Comparison of ENCODE assay signal across 8 cellular contexts in genomic region chr3:134197681-134198261, GRCh38. TPM values are rescaled to one million over a fixed set of nuclear protein-coding genes. Genes with fewer than 3 reads are reported as not detected.
DNase-seq lines count a peak whose midpoint lies in the region; ATAC-seq and TF ChIP-seq lines count a peak whose summit lies in the region.

No MANE protein-coding gene starts in this region.

- 8 to 11% methylated on average over 2 of the region's 2 CpGs for WGBS in body of pancreas, 2 donors

- POLR2A ChIA-PET in AG04449 (lab: Yijun Ruan, JAX), result no interaction called here

- ATAC-seq in HG03342 (IDR thresholded peaks at IDR 0.05; ENCODE audit: unreplicated experiment) (peak; percentile 79), body of pancreas (peak; percentile 71), GM21423 (IDR thresholded peaks at IDR 0.05; ENCODE audit: unreplicated experiment) (no peak)

- H3K4me1 ChIP-seq in body of pancreas, result no peaks in the 10 kb centered on the region

- no peak overlapping the region for H3K4me3 ChIP-seq in AG04449 (ENCODE audit: low read depth, low read length)
- H3K4me3 ChIP-seq in GM12865 (ENCODE audit: low read depth, low read length), result no peak overlapping the region
- no peak overlapping the region for H3K4me3 ChIP-seq in body of pancreas

- intact Hi-C loops in body of pancreas (cut with DNase I), result no loop called here

- CTCF ChIA-PET in AG04449 (lab: Yijun Ruan, JAX), result interaction anchor here (0.6 to 11.6 kb wide), 27 partner anchors 8 to 443 kb away, joined by 3 to 284 read pairs (median 4); partner anchors contain the start of gene RYK

- H3K36me3 ChIP-seq in body of pancreas (replicated peaks in 1 of 2; ENCODE audit: insufficient read depth in 1 of 2, low read depth in 2 of 2), result peaks cover 4 to 13% of the 10 kb centered on the region in 2 donors

- H3K27me3 ChIP-seq in body of pancreas, result no peaks in the 10 kb centered on the region

- TF ChIP-seq POLR2A in body of pancreas (IDR thresholded peaks at IDR 0.05), result no peak

- TF ChIP-seq CTCF in AG04449 (IDR thresholded peaks at IDR 0.05; ENCODE audit: insufficient read depth, low read length, missing control alignments), result peak; percentile 65
- peak; percentile 67 for TF ChIP-seq CTCF in GM12865 (IDR thresholded peaks at IDR 0.05; ENCODE audit: insufficient read depth, low read depth, low read length, missing control alignments)
- peak; percentile 43 to 78 (median 71) for TF ChIP-seq CTCF in body of pancreas (IDR thresholded peaks at IDR 0.05)

- no peaks in the 10 kb centered on the region for H3K9me3 ChIP-seq in body of pancreas

- DNase-seq in AG04449 (ENCODE audit: low read depth, low spot score), result peak; percentile 24
- peak; percentile 64 for DNase-seq in GM12865 (ENCODE audit: low read depth)
- DNase-seq in NCI-H748 treated with DMSO at 0.1 percent for 48 hours (lab: John Stamatoyannopoulos, UW), result peak; percentile 8
- DNase-seq in body of pancreas, result peak in 1 of 4 donors; percentile 14
- DNase-seq in inferior parietal cortex (ENCODE audit: extremely low spot score), result peak; percentile 80
- DNase-seq in superior temporal gyrus (ENCODE audit: extremely low spot score), result peak; percentile 85

- H3K27ac ChIP-seq in body of pancreas, result no peak overlapping the region

RNA-seq across cellular contexts. Expression of gene RYK, which starts 52.9 kb away (rescaled TPM):
- 10 to 100 TPM; 36.1 to 43.2 TPM for total RNA-seq in body of pancreas
